Comparison of ENCODE assay signal across 10 cellular contexts in the genomic region with DNA sequence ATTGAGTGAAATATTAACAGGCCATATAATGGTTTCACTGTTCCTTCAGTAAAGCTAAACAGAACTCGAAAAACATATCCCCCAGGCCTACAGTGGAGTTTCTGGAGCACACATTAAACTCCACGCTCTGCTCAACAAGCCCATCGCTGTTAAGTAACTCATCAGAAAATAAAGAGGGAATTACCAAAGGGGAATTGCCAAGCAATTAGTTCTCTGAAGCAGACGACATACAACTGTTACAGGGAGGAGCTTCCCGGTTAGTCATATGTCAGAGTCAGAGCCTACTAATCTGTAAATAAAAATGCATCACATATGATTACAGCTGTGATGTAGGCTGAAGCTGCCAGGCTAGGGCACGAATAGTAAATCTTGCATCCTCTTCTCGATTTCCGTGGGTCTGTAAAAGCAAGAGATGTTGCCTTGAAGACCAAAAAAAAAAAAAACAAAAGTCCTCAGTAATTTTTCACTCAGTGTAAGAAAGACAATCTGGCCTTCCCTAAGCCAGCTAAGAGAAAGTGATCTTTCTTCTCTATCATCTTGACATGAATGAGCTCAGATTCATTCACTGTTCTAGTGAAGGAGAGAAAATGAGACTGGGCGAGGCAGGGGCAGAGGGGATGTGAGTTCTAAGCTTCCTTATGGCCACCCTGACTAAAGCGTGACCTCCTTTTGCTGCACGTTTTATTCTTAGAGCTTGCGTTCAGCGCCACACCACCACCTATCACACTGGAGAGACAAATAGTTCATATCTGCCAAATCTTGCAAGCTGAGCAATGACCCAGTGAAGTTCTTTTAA. TPM values are rescaled to one million over a fixed set of nuclear protein-coding genes. Genes with fewer than 3 reads are reported as not detected.
DNase-seq lines count a peak whose midpoint lies in the region; ATAC-seq and TF ChIP-seq lines count a peak whose summit lies in the region.
"Had no signal": no experiment of that assay in that cellular context is flagged by ENCODE, and none has a peak within 500 bp of the region (broad histone marks: within the 10 kb centered on the region; RNA-seq: fewer than 3 reads in every experiment).

No MANE protein-coding gene starts in this region.

- H3K27ac ChIP-seq in brain microvascular endothelial cell (peak overlapping the region; percentile 55), right cardiac atrium (ENCODE audit: low read length) (peak overlapping the region; percentile 46), spleen (peak overlapping the region in 7 of 8 donors; percentile 23 to 41 (median 29))
- H3K27ac ChIP-seq: 22Rv1 had no signal

- WGBS in right cardiac atrium: 48% methylated on average over 13 of the region's 13 CpGs
- 73 to 81% (median 77%) methylated on average over 13 of the region's 13 CpGs for WGBS in spleen, 5 donors

- peaks cover 6% of the 10 kb centered on the region for H3K4me1 ChIP-seq in right cardiac atrium (ENCODE audit: control insufficient read depth, insufficient read depth, low read length)
- H3K4me1 ChIP-seq in spleen: peaks cover 10 to 98% (median 40%) of the 10 kb centered on the region in 6 donors

- in situ Hi-C loops in brain microvascular endothelial cell (cut with HindIII; ENCODE audit: low pct_ligation_motif_present, low sequenced_read_pairs): no loop called here

- H3K27me3 ChIP-seq in brain microvascular endothelial cell (replicated peaks) (no peaks in the 10 kb centered on the region), right cardiac atrium (ENCODE audit: control insufficient read depth, insufficient read depth) (no peaks in the 10 kb centered on the region), spleen (replicated peaks in 1 of 7) (no peaks in the 10 kb centered on the region)

- no peak overlapping the region for H3K4me3 ChIP-seq in brain microvascular endothelial cell (ENCODE audit: low read depth, low read length)
- H3K4me3 ChIP-seq in right cardiac atrium (ENCODE audit: low read length): no peak overlapping the region
- no peak overlapping the region for H3K4me3 ChIP-seq in spleen

- H3K36me3 ChIP-seq in brain microvascular endothelial cell (replicated peaks): peaks cover 11% of the 10 kb centered on the region
- peaks cover 0 to 58% (median 3%) of the 10 kb centered on the region in 6 donors for H3K36me3 ChIP-seq in spleen

- no peak for TF ChIP-seq CTCF in brain microvascular endothelial cell (IDR thresholded peaks at IDR 0.05; ENCODE audit: low read depth, low read length, missing control alignments)
- no peak for TF ChIP-seq CTCF in spleen (IDR thresholded peaks at IDR 0.05 in 8 of 11, conservative IDR thresholded peaks at IDR 0.05 in 3 of 11)

- intact Hi-C loops in right cardiac atrium (cut with DNase I) (no loop called here), spleen (cut with DNase I; ENCODE audit: low total_unique reads) (no loop called here)

- TF ChIP-seq POLR2A in spleen (IDR thresholded peaks at IDR 0.05): no peak

- peak; percentile 64 for DNase-seq in NCI-H82 (lab: John Stamatoyannopoulos, UW)
- DNase-seq in NCI-H82 treated with DMSO at 0.1 percent for 48 hours (lab: John Stamatoyannopoulos, UW; ENCODE audit: unreplicated experiment): no peak
- no peak for DNase-seq in brain microvascular endothelial cell
- DNase-seq in right cardiac atrium: peak in 1 of 3 donors; percentile 40
- no peak for DNase-seq in spleen
- DNase-seq in 8988T: no peak
- DNase-seq in OCI-M2 (lab: John Stamatoyannopoulos, UW; ENCODE audit: unreplicated experiment): no peak
- DNase-seq: NCI-H2171 had no signal

- ATAC-seq in right cardiac atrium: peak; percentile 50 to 53
- no peak for ATAC-seq in HG03439 (IDR thresholded peaks at IDR 0.05; ENCODE audit: unreplicated experiment)

- H3K9me3 ChIP-seq in right cardiac atrium (ENCODE audit: control insufficient read depth, low read length) (no peaks in the 10 kb centered on the region), spleen (no peaks in the 10 kb centered on the region)

RNA-seq across cellular contexts. Expression of a gene that starts 13.8 kb away (rescaled TPM):
- total RNA-seq in right cardiac atrium (10 to 100 TPM; 46.5 to 50.7 (median 47.9) TPM), spleen (100 to 1,000 TPM in 2 of 7 donors, 10 to 100 TPM in 5; 64.3 to 123 (median 80.5) TPM)
- polyA plus RNA-seq in right cardiac atrium (11.8 TPM), spleen (1 to 10 TPM; 3.5 to 9.4 (median 5.1) TPM)
